Comparison of ENCODE assay signal across 19 cellular contexts in the genomic region with DNA sequence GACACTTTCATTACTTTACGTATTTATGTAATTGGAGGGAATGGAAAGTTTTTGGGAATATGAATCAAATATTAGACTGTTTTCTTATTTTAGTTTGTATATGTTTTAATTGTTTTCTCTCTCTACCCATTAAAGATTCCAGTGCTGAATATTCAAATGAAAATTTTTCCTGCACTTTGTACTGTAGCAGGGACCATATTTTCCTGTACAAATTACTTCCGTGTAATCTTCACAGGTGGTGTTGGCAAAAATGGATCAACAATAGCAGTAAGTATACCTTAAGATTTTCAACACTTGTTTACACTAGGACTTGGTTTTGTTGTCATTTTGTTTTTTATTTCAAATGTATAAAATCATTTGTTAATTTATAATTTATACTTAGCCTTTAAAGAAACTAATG. TPM values are rescaled to one million over a fixed set of nuclear protein-coding genes. Genes with fewer than 3 reads are reported as not detected.
DNase-seq lines count a peak whose midpoint lies in the region; ATAC-seq, FAIRE-seq and TF ChIP-seq lines count a peak whose summit lies in the region.
"Had no signal": no experiment of that assay in that cellular context is flagged by ENCODE, and none has a peak within 500 bp of the region (broad histone marks: within the 10 kb centered on the region; RNA-seq: fewer than 3 reads in every experiment).

No MANE protein-coding gene starts in this region.

- H3K27me3 Mint-ChIP-seq in activated T-cell treated with anti-CD3 and anti-CD28 coated beads, Interleukin-2, amount 50 U/mL, for 24 hours, result no peaks in the 10 kb centered on the region
- no peaks in the 10 kb centered on the region for H3K27me3 Mint-ChIP-seq in activated T-cell treated with anti-CD3 and anti-CD28 coated beads, Interleukin-2, amount 50 U/mL, for 4 hours (ENCODE audit: low read depth)
- no peaks in the 10 kb centered on the region for H3K27me3 Mint-ChIP-seq in effector memory CD8-positive, alpha-beta T cell
- no peaks in the 10 kb centered on the region for H3K27me3 Mint-ChIP-seq in natural killer cell treated with Interleukin-12 subunit alpha and Interleukin-12 subunit beta and Interleukin-15 and Interleukin-18, amount 100 ng/mL, for 72 hours

- H3K4me3 Mint-ChIP-seq in activated T-cell treated with anti-CD3 and anti-CD28 coated beads, Interleukin-2, amount 50 U/mL, for 24 hours, result no peak overlapping the region
- no peak overlapping the region for H3K4me3 Mint-ChIP-seq in activated T-cell treated with anti-CD3 and anti-CD28 coated beads, Interleukin-2, amount 50 U/mL, for 4 hours
- no peak overlapping the region for H3K4me3 Mint-ChIP-seq in effector memory CD8-positive, alpha-beta T cell
- no peak overlapping the region for H3K4me3 Mint-ChIP-seq in natural killer cell treated with Interleukin-12 subunit alpha and Interleukin-12 subunit beta and Interleukin-15 and Interleukin-18, amount 100 ng/mL, for 72 hours

- H3K27ac Mint-ChIP-seq in activated T-cell treated with anti-CD3 and anti-CD28 coated beads, Interleukin-2, amount 50 U/mL, for 24 hours, result peak overlapping the region; percentile 51
- peak overlapping the region; percentile 65 to 91 for H3K27ac Mint-ChIP-seq in effector memory CD8-positive, alpha-beta T cell
- peak overlapping the region; percentile 45 to 78 for H3K27ac Mint-ChIP-seq in natural killer cell treated with Interleukin-12 subunit alpha and Interleukin-12 subunit beta and Interleukin-15 and Interleukin-18, amount 100 ng/mL, for 72 hours

- peaks cover 11% of the 10 kb centered on the region for H3K36me3 ChIP-seq in smooth muscle cell (ENCODE audit: low read depth)

- H3K79me2 ChIP-seq in smooth muscle cell (ENCODE audit: low read depth), result no peaks in the 10 kb centered on the region

- peaks cover 66% of the 10 kb centered on the region for H3K4me1 Mint-ChIP-seq in activated T-cell treated with anti-CD3 and anti-CD28 coated beads, Interleukin-2, amount 50 U/mL, for 24 hours (ENCODE audit: low read depth)
- H3K4me1 Mint-ChIP-seq in activated T-cell treated with anti-CD3 and anti-CD28 coated beads, Interleukin-2, amount 50 U/mL, for 4 hours (ENCODE audit: low read depth), result peaks cover 63% of the 10 kb centered on the region
- peaks cover 20 to 54% of the 10 kb centered on the region in 2 donors for H3K4me1 Mint-ChIP-seq in effector memory CD8-positive, alpha-beta T cell (ENCODE audit: low read depth in 2 of 2)
- H3K4me1 Mint-ChIP-seq in natural killer cell treated with Interleukin-12 subunit alpha and Interleukin-12 subunit beta and Interleukin-15 and Interleukin-18, amount 100 ng/mL, for 72 hours (ENCODE audit: low read depth in 2 of 2), result peaks cover 30 to 37% of the 10 kb centered on the region in 2 donors

- H3K4me1 ChIP-seq in smooth muscle cell (ENCODE audit: low read depth), result no peaks in the 10 kb centered on the region

- no peak for TF ChIP-seq CTCF in smooth muscle cell (IDR thresholded peaks at IDR 0.05; ENCODE audit: borderline replicate concordance, insufficient read depth, poor library complexity, severe bottlenecking)

- H3K4me3 ChIP-seq in smooth muscle cell, result no peak overlapping the region
- H3K4me3 ChIP-seq: PC-9 had no signal

- 100% methylated on average over 2 of the region's 2 CpGs for WGBS in smooth muscle cell (ENCODE audit: low lambda C conversion rate)

- no peak overlapping the region for H3K9ac ChIP-seq in smooth muscle cell (ENCODE audit: low read depth)

- H4K20me1 ChIP-seq in smooth muscle cell (ENCODE audit: low read depth), result no peaks in the 10 kb centered on the region

- H3K4me2 ChIP-seq in smooth muscle cell, result no peak overlapping the region
- H3K4me2 ChIP-seq: PC-9 had no signal

- H3K9me3 Mint-ChIP-seq in activated T-cell treated with anti-CD3 and anti-CD28 coated beads, Interleukin-2, amount 50 U/mL, for 24 hours, result no peaks in the 10 kb centered on the region
- H3K9me3 Mint-ChIP-seq in activated T-cell treated with anti-CD3 and anti-CD28 coated beads, Interleukin-2, amount 50 U/mL, for 4 hours, result no peaks in the 10 kb centered on the region
- no peaks in the 10 kb centered on the region for H3K9me3 Mint-ChIP-seq in effector memory CD8-positive, alpha-beta T cell
- no peaks in the 10 kb centered on the region for H3K9me3 Mint-ChIP-seq in natural killer cell treated with Interleukin-12 subunit alpha and Interleukin-12 subunit beta and Interleukin-15 and Interleukin-18, amount 100 ng/mL, for 72 hours

- FAIRE-seq in G401.6 (lab: Jason Lieb, UNC), result peak; percentile 19
- FAIRE-seq: D721Med, HTR-8/SVneo had no signal

- no peaks in the 10 kb centered on the region for H3F3A ChIP-seq in smooth muscle cell (ENCODE audit: low read depth)

- no peaks in the 10 kb centered on the region for H3K9me3 ChIP-seq in smooth muscle cell (replicated peaks; ENCODE audit: low read depth)

- no peak for DNase-seq in activated T-cell treated with anti-CD3 and anti-CD28 coated beads, Interleukin-2, amount 50 U/mL, for 24 hours
- DNase-seq in activated T-cell treated with anti-CD3 and anti-CD28 coated beads, Interleukin-2, amount 50 U/mL, for 4 hours, result no peak
- DNase-seq in effector memory CD8-positive, alpha-beta T cell, result no peak
- no peak for DNase-seq in natural killer cell treated with Interleukin-12 subunit alpha and Interleukin-12 subunit beta and Interleukin-15 and Interleukin-18, amount 100 ng/mL, for 72 hours (ENCODE audit: low spot score)
- DNase-seq in NCI-H1048 (lab: John Stamatoyannopoulos, UW) (no peak), HuH-7.5 (ENCODE audit: low spot score) (no peak), smooth muscle cell (lab: John Stamatoyannopoulos, UW; ENCODE audit: unreplicated experiment) (no peak)
- DNase-seq: DMS79 treated with DMSO at 0.1 percent for 48 hours; GDM1; GOT3; NCI-H1694; NCI-H345; NCI-H69; NK-92 treated with Interleukin-12 subunit alpha and Interleukin-12 subunit beta, amount 100 ng/mL, for 24 hours; PC-9 had no signal

- no peak for ATAC-seq in activated T-cell treated with anti-CD3 and anti-CD28 coated beads, Interleukin-2, amount 50 U/mL, for 4 hours
- ATAC-seq in effector memory CD8-positive, alpha-beta T cell (replicated peaks), result no peak
- no peak for ATAC-seq in natural killer cell treated with Interleukin-12 subunit alpha and Interleukin-12 subunit beta and Interleukin-15 and Interleukin-18, amount 100 ng/mL, for 72 hours

- peaks cover 90% of the 10 kb centered on the region for H3K36me3 Mint-ChIP-seq in activated T-cell treated with anti-CD3 and anti-CD28 coated beads, Interleukin-2, amount 50 U/mL, for 24 hours (ENCODE audit: low read depth)
- H3K36me3 Mint-ChIP-seq in activated T-cell treated with anti-CD3 and anti-CD28 coated beads, Interleukin-2, amount 50 U/mL, for 4 hours (ENCODE audit: insufficient read depth), result peaks cover 49% of the 10 kb centered on the region
- peaks cover 37% of the 10 kb centered on the region for H3K36me3 Mint-ChIP-seq in effector memory CD8-positive, alpha-beta T cell (ENCODE audit: insufficient read depth)
- peaks cover 37% of the 10 kb centered on the region for H3K36me3 Mint-ChIP-seq in natural killer cell treated with Interleukin-12 subunit alpha and Interleukin-12 subunit beta and Interleukin-15 and Interleukin-18, amount 100 ng/mL, for 72 hours

- no peaks in the 10 kb centered on the region for H3K27me3 ChIP-seq in smooth muscle cell (ENCODE audit: low read depth)

- no peak overlapping the region for H3K27ac ChIP-seq in smooth muscle cell (ENCODE audit: low read depth)
- H3K27ac ChIP-seq: C4-2B, PC-9 had no signal

- no peak overlapping the region for H2AFZ ChIP-seq in smooth muscle cell (ENCODE audit: low read depth)
- H2AFZ ChIP-seq: PC-9 had no signal

RNA-seq across cellular contexts. Expression of a gene that starts 18.4 kb away (rescaled TPM):
- total RNA-seq in activated T-cell treated with anti-CD3 and anti-CD28 coated beads, Interleukin-2, amount 50 U/mL, for 4 hours, result 100 to 1,000 TPM; 127 to 158 (median 134) TPM
- total RNA-seq in natural killer cell treated with Interleukin-12 subunit alpha and Interleukin-12 subunit beta and Interleukin-15 and Interleukin-18, amount 100 ng/mL, for 72 hours, result 100 to 1,000 TPM; 103 to 118 TPM
- 1.1 and 3.7 TPM in 2 replicates for total RNA-seq in smooth muscle cell
- polyA plus RNA-seq in smooth muscle cell, result 0.75 and 2.0 TPM in 2 replicates

RNA-seq across cellular contexts. Expression of a gene that starts 42.0 kb away (rescaled TPM):
- 10 to 100 TPM; 24.1 to 33.5 (median 31.5) TPM for total RNA-seq in activated T-cell treated with anti-CD3 and anti-CD28 coated beads, Interleukin-2, amount 50 U/mL, for 4 hours
- total RNA-seq in natural killer cell treated with Interleukin-12 subunit alpha and Interleukin-12 subunit beta and Interleukin-15 and Interleukin-18, amount 100 ng/mL, for 72 hours, result 10 to 100 TPM; 34.5 to 41.6 TPM
- total RNA-seq in smooth muscle cell, result 36.8 and 44.5 TPM in 2 replicates
- polyA plus RNA-seq in smooth muscle cell, result 19.4 and 26.1 TPM in 2 replicates

RNA-seq across cellular contexts. Expression of a gene that starts 42.2 kb away (rescaled TPM):
- 10 to 100 TPM; 10.7 to 12.8 (median 12.6) TPM for total RNA-seq in activated T-cell treated with anti-CD3 and anti-CD28 coated beads, Interleukin-2, amount 50 U/mL, for 4 hours
- 10 to 100 TPM; 22.5 to 25.7 TPM for total RNA-seq in natural killer cell treated with Interleukin-12 subunit alpha and Interleukin-12 subunit beta and Interleukin-15 and Interleukin-18, amount 100 ng/mL, for 72 hours
- 122 and 147 TPM in 2 replicates for total RNA-seq in smooth muscle cell
- polyA plus RNA-seq in smooth muscle cell, result 74.1 and 80.3 TPM in 2 replicates

RNA-seq across cellular contexts. Expression of a gene that starts 45.5 kb away (rescaled TPM):
- total RNA-seq in activated T-cell treated with anti-CD3 and anti-CD28 coated beads, Interleukin-2, amount 50 U/mL, for 4 hours, result 1 to 10 TPM; 1.2 to 2.3 (median 1.8) TPM
- total RNA-seq in natural killer cell treated with Interleukin-12 subunit alpha and Interleukin-12 subunit beta and Interleukin-15 and Interleukin-18, amount 100 ng/mL, for 72 hours, result 10 to 100 TPM in 1 of 2 donors, 1 to 10 TPM in 1; 4.3 to 30.6 TPM
- 0.54 and 0.90 TPM in 2 replicates for total RNA-seq in smooth muscle cell
- 2.0 and 2.4 TPM in 2 replicates for polyA plus RNA-seq in smooth muscle cell
- total RNA-seq: PC-9 had no signal

Comparison
In these comparisons a context has a peak if more than half of its experiments do, and no peak if none do; other contexts are left out.
1. RNA of a gene that starts 18.4 kb away (total RNA-seq): 127 to 158 TPM in activated T-cell treated with anti-CD3 and anti-CD28 coated beads, Interleukin-2, amount 50 U/mL, for 4 hours and 103 to 118 TPM in natural killer cell treated with Interleukin-12 subunit alpha and Interleukin-12 subunit beta and Interleukin-15 and Interleukin-18, amount 100 ng/mL, for 72 hours; 1.1 to 3.7 TPM in smooth muscle cell; every median in the first group is over 10 times any median in the second.
2. Peak in every context shown above with its lines, with median percentiles within 50 percentile points of each other: H3K27ac Mint-ChIP-seq.